ENCODE assay signal across 10 cellular contexts in genomic region chr15:85482896-85483295, GRCh38.
DNase-seq lines count a peak whose midpoint lies in the region; ATAC-seq and TF ChIP-seq lines count a peak whose summit lies in the region.
"Had no signal": no experiment of that assay in that cellular context is flagged by ENCODE, and none has a peak within 500 bp of the region (broad histone marks: within the 10 kb centered on the region; RNA-seq: fewer than 3 reads in every experiment).

No MANE protein-coding gene starts in this region.

- in situ Hi-C loops in ACHN (cut with HindIII; ENCODE audit: low pct_ligation_motif_present, low pct_unique_long_range_greater_than_20kb, low sequenced_read_pairs), result no loop called here

- peaks cover 83% of the 10 kb centered on the region for H3K4me1 Mint-ChIP-seq in HFFc6 (ENCODE audit: low read depth)

- ATAC-seq in left lobe of liver (peak; percentile 35), GM21717 (IDR thresholded peaks at IDR 0.05; ENCODE audit: unreplicated experiment) (no peak)

- no peak for TF ChIP-seq CTCF in HFFc6 (IDR thresholded peaks at IDR 0.05)

- peaks cover 4% of the 10 kb centered on the region for H3K27me3 Mint-ChIP-seq in HFFc6 (ENCODE audit: insufficient read depth)

- peaks cover 3% of the 10 kb centered on the region for H3K36me3 Mint-ChIP-seq in HFFc6 (ENCODE audit: low read depth)

- H3K4me3 Mint-ChIP-seq in HFFc6, result peak overlapping the region; percentile 82

- peak overlapping the region; percentile 97 for H3K27ac Mint-ChIP-seq in HFFc6

- H3K9me3 Mint-ChIP-seq in HFFc6, result no peaks in the 10 kb centered on the region

- DNase-seq in ACHN, result peak; percentile 71
- peak; percentile 76 for DNase-seq in HFFc6
- DNase-seq in amniotic epithelial cell (ENCODE audit: low read depth), result peak; percentile 95
- DNase-seq in left lobe of liver (ENCODE audit: low spot score), result no peak
- DNase-seq in epidermal melanocyte (ENCODE audit: insufficient read length, low spot score), result no peak
- no peak for DNase-seq in occipital lobe (lab: John Stamatoyannopoulos, UW)
- DNase-seq in NCI-H187 treated with DMSO at 0.1 percent for 48 hours (lab: John Stamatoyannopoulos, UW), result no peak
- DNase-seq: DND-41, nucleus accumbens had no signal

Comparison
In these comparisons a context has a peak if more than half of its experiments do, and no peak if none do; other contexts are left out.
1. DNase-seq: peak in ACHN (single experiment), HFFc6 (single experiment) and amniotic epithelial cell (single experiment); none in left lobe of liver (single experiment), epidermal melanocyte (single experiment), occipital lobe (single experiment) and NCI-H187 treated with DMSO at 0.1 percent for 48 hours (single experiment).